9 cellular contexts compared by ENCODE assay signal in the genomic region with DNA sequence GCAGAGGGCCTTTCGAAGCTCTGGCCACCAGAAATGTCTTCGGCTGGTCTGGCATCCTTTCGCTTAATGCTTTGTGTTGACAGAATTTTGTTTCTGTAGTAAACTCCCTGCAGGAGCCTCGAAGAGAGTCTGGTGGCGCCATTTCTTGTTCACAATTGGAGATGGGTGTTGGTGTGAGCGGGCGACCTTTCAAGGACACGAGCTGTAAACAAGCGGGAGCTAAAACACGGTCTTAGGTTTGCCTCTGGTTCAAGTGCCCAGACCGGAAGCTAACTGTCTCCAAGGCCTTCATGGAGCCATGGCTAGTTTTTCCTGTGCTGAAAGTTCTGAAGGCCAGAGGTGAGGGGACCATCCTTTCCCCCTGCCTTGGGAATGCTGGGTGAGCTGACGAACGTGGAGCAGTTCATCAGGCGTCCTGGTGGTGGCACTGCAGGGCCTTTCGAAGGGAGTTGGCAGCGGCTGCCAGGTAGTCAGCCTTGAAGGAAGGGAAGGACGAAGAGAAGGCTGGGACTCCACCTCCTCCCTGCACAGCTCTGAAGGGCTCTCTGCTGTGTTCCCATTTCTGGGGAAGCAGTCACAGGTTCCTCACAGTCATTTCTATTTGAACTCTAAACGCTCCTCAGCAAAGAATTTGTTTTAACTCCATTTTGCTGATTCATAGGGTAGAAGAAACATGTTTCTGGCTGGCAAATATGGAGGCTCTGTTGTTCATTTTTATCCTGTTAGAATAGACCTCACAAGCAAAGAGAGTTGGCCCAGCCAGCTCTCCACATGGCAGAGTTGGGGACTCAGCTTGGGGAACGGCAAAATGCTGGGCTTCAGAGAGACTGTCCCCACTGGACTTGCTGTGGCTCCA. TPM values are rescaled to one million over a fixed set of nuclear protein-coding genes. Genes with fewer than 3 reads are reported as not detected.
DNase-seq lines count a peak whose midpoint lies in the region; ATAC-seq, FAIRE-seq and TF ChIP-seq lines count a peak whose summit lies in the region.
"Had no signal": no experiment of that assay in that cellular context is flagged by ENCODE, and none has a peak within 500 bp of the region (broad histone marks: within the 10 kb centered on the region; RNA-seq: fewer than 3 reads in every experiment).

No MANE protein-coding gene starts in this region.

- H3K9me3 Mint-ChIP-seq in CD8-positive, alpha-beta T cell, result no peaks in the 10 kb centered on the region
- H3K9me3 Mint-ChIP-seq: T-helper 1 cell treated with Interleukin-12 subunit alpha and Interleukin-12 subunit beta and Interleukin-4 antibody, amounts not matched to agents 30 μg/mL and 1 μg/mL, for 36 hours had no signal

- no peaks in the 10 kb centered on the region for H3K9me3 ChIP-seq in CD8-positive, alpha-beta T cell (ENCODE audit: low read length)
- H3K9me3 ChIP-seq in gastroesophageal sphincter (no peaks in the 10 kb centered on the region), pancreas (no peaks in the 10 kb centered on the region), transverse colon (no peaks in the 10 kb centered on the region)

- POLR2A ChIA-PET in CD8-positive, alpha-beta T cell (lab: Charles Lee), result interaction anchor here (0.8 to 1.3 kb wide), 2 partner anchors 13 to 405 kb away, joined by 3 read pairs; no protein-coding TSS in a partner anchor
- POLR2A ChIA-PET in RWPE1 (lab: Yijun Ruan, JAX; ENCODE audit: low non-redundant PET), result no interaction called here

- H3K79me2 ChIP-seq in KMS-11 (ENCODE audit: insufficient read depth, low read depth), result no peaks in the 10 kb centered on the region

- intact Hi-C loops in CD8-positive, alpha-beta T cell (cut with DNase I, micrococcal nuclease), result loop anchor here (1.0 to 5.0 kb wide), 4 partner anchors 186 to 649 kb away; no protein-coding TSS in a partner anchor
- intact Hi-C loops in pancreas (cut with DNase I) (loop anchor here in 2 of 3 donors (5.0 kb wide), 2 partner anchors 646 to 651 kb away; no protein-coding TSS in a partner anchor), transverse colon (cut with DNase I; ENCODE audit: low total_unique reads) (loop anchor here (10.0 kb wide), 1 partner anchor 654 kb away; no protein-coding TSS in a partner anchor)

- TF ChIP-seq CTCF in CD8-positive, alpha-beta T cell (IDR thresholded peaks at IDR 0.05), result peak; percentile 75
- TF ChIP-seq CTCF in KMS-11 (conservative IDR thresholded peaks at IDR 0.05; ENCODE audit: low read depth, low read length), result peak; percentile 92
- TF ChIP-seq CTCF in RWPE1 (conservative IDR thresholded peaks at IDR 0.05; ENCODE audit: low read depth), result peak; percentile 71
- peak; percentile 78 to 96 (median 96) for TF ChIP-seq CTCF in gastroesophageal sphincter (IDR thresholded peaks at IDR 0.05)
- TF ChIP-seq CTCF in pancreas (IDR thresholded peaks at IDR 0.05), result peak; percentile 77 to 88 (median 82)
- peak; percentile 88 to 94 (median 91) for TF ChIP-seq CTCF in transverse colon (IDR thresholded peaks at IDR 0.05)

- TF ChIP-seq POLR2A in gastroesophageal sphincter (IDR thresholded peaks at IDR 0.05) (no peak), transverse colon (IDR thresholded peaks at IDR 0.05) (no peak)

- in situ Hi-C loops in transverse colon (cut with MboI; ENCODE audit: low pct_ligation_motif_present in 1 of 4, low pct_unique_long_range_greater_than_20kb in 1 of 4, low sequenced_read_pairs in 3 of 4), result loop anchor here in 3 of 4 donors (5.0 to 10.0 kb wide), 2 partner anchors 651 to 654 kb away; no protein-coding TSS in a partner anchor

- FAIRE-seq in pancreas (lab: Jason Lieb, UNC), result no peak

- CTCF ChIA-PET in CD8-positive, alpha-beta T cell (lab: Charles Lee), result interaction anchor here (0.6 to 3.8 kb wide), 27 partner anchors 10 to 653 kb away, joined by 3 to 51 read pairs (median 4); no protein-coding TSS in a partner anchor
- CTCF ChIA-PET in RWPE1 (lab: Yijun Ruan, JAX), result interaction anchor here (0.6 to 1.0 kb wide), 10 partner anchors 15 to 650 kb away, joined by 3 to 5 read pairs (median 3); no protein-coding TSS in a partner anchor

- TF ChIP-seq EP300 in gastroesophageal sphincter (IDR thresholded peaks at IDR 0.05) (no peak), transverse colon (IDR thresholded peaks at IDR 0.05; ENCODE audit: low read depth) (no peak)

- H3K27me3 ChIP-seq in CD8-positive, alpha-beta T cell (ENCODE audit: insufficient read depth, low read length), result no peaks in the 10 kb centered on the region
- no peaks in the 10 kb centered on the region for H3K27me3 ChIP-seq in KMS-11 (ENCODE audit: insufficient read depth, low read depth)
- no peaks in the 10 kb centered on the region for H3K27me3 ChIP-seq in gastroesophageal sphincter
- H3K27me3 ChIP-seq in pancreas, result no peaks in the 10 kb centered on the region
- no peaks in the 10 kb centered on the region for H3K27me3 ChIP-seq in transverse colon

- H4K20me1 ChIP-seq in KMS-11 (ENCODE audit: insufficient read depth), result no peaks in the 10 kb centered on the region

- H3K4me1 Mint-ChIP-seq in CD8-positive, alpha-beta T cell (ENCODE audit: low read depth), result peaks cover 4% of the 10 kb centered on the region

- DNase-seq in CD8-positive, alpha-beta T cell, result peak; percentile 53 to 82 (median 70)
- DNase-seq in RWPE1 (ENCODE audit: low spot score) (peak; percentile 64), activated gamma-delta T cell (lab: John Stamatoyannopoulos, UW) (peak; percentile 13), pancreas (peak; percentile 73 to 92 (median 86)), transverse colon (peak; percentile 85)

- no peak overlapping the region for H3K27ac ChIP-seq in CD8-positive, alpha-beta T cell (ENCODE audit: low read depth, low read length)
- H3K27ac ChIP-seq in KMS-11, result no peak overlapping the region
- H3K27ac ChIP-seq in RWPE1, result no peak overlapping the region
- H3K27ac ChIP-seq in gastroesophageal sphincter, result peak overlapping the region in 2 of 4 donors; percentile 5 to 43
- no peak overlapping the region for H3K27ac ChIP-seq in pancreas
- H3K27ac ChIP-seq in transverse colon, result no peak overlapping the region

- no peak overlapping the region for H3K4me3 Mint-ChIP-seq in CD8-positive, alpha-beta T cell
- H3K4me3 Mint-ChIP-seq: T-helper 1 cell treated with Interleukin-12 subunit alpha and Interleukin-12 subunit beta and Interleukin-4 antibody, amounts not matched to agents 30 μg/mL and 1 μg/mL, for 36 hours had no signal

- H3K27ac Mint-ChIP-seq in CD8-positive, alpha-beta T cell, result no peak overlapping the region
- H3K27ac Mint-ChIP-seq: T-helper 1 cell treated with Interleukin-12 subunit alpha and Interleukin-12 subunit beta and Interleukin-4 antibody, amounts not matched to agents 30 μg/mL and 1 μg/mL, for 36 hours had no signal

- no peak overlapping the region for H3K4me2 ChIP-seq in KMS-11

- H3K27me3 Mint-ChIP-seq in CD8-positive, alpha-beta T cell (ENCODE audit: low read depth), result no peaks in the 10 kb centered on the region

- H3K4me1 ChIP-seq in CD8-positive, alpha-beta T cell (ENCODE audit: insufficient read depth, low read length), result peaks cover 13% of the 10 kb centered on the region
- peaks cover 45% of the 10 kb centered on the region for H3K4me1 ChIP-seq in KMS-11 (ENCODE audit: low read depth, poor library complexity, severe bottlenecking)
- peaks cover 0 to 31% (median 0%) of the 10 kb centered on the region in 3 donors for H3K4me1 ChIP-seq in gastroesophageal sphincter
- H3K4me1 ChIP-seq in pancreas, result no peaks in the 10 kb centered on the region
- peaks cover 0 to 17% (median 2%) of the 10 kb centered on the region in 4 donors for H3K4me1 ChIP-seq in transverse colon

- no peak overlapping the region for H3K9ac ChIP-seq in KMS-11

- no peak overlapping the region for H3K4me3 ChIP-seq in CD8-positive, alpha-beta T cell (ENCODE audit: low read depth, low read length)
- H3K4me3 ChIP-seq in KMS-11 (IDR thresholded peaks at IDR 0.05; ENCODE audit: insufficient read depth, low read depth, low read length) (no peak overlapping the region), gastroesophageal sphincter (no peak overlapping the region), pancreas (no peak overlapping the region), transverse colon (no peak overlapping the region)

- peak; percentile 83 for ATAC-seq in CD8-positive, alpha-beta T cell
- ATAC-seq in GM21381 (IDR thresholded peaks at IDR 0.05; ENCODE audit: unreplicated experiment) (peak; percentile 75), gastroesophageal sphincter (peak; percentile 90), pancreas (peak; percentile 97 to 100 (median 99))

- 33 to 78% methylated on average over 3 of the region's 19 CpGs for WGBS in gastroesophageal sphincter (ENCODE audit: low coverage in 1 of 2), 2 donors
- WGBS in pancreas, 2 donors, result 43 to 47% methylated on average over 19 of the region's 19 CpGs
- WGBS in transverse colon (ENCODE audit: low coverage in 1 of 2), 2 donors, result 54% methylated on average over 7 to 19 of the region's 19 CpGs

- H3K36me3 Mint-ChIP-seq in CD8-positive, alpha-beta T cell, result peaks cover 42% of the 10 kb centered on the region

- H2AFZ ChIP-seq in KMS-11 (ENCODE audit: low read depth), result no peak overlapping the region

- H3K36me3 ChIP-seq in CD8-positive, alpha-beta T cell (ENCODE audit: insufficient read depth, low read length), result peaks cover 5% of the 10 kb centered on the region
- H3K36me3 ChIP-seq in KMS-11 (ENCODE audit: insufficient read depth) (peaks cover 9% of the 10 kb centered on the region; the same call in 1 of the 2 replicates), gastroesophageal sphincter (peaks cover 0 to 28% of the 10 kb centered on the region in 2 donors), pancreas (peaks cover 0 to 6% (median 3%) of the 10 kb centered on the region in 3 donors), transverse colon (no peaks in the 10 kb centered on the region)

RNA-seq across cellular contexts. Expression of a gene that starts 35.2 kb away (rescaled TPM):
- total RNA-seq in CD8-positive, alpha-beta T cell, result 1 to 10 TPM; 8.5 to 8.6 TPM
- total RNA-seq in gastroesophageal sphincter, result 10 to 100 TPM in 2 of 4 donors, 1 to 10 TPM in 2; 6.0 to 12.1 (median 9.2) TPM
- 1 to 10 TPM; 2.0 to 4.7 (median 3.9) TPM for total RNA-seq in pancreas
- 1 to 10 TPM; 2.0 to 2.3 TPM for polyA plus RNA-seq in pancreas
- total RNA-seq in transverse colon, result 1 to 10 TPM; 2.6 to 6.5 (median 3.2) TPM

RNA-seq across cellular contexts. Expression of a gene that starts 35.3 kb away (rescaled TPM):
- total RNA-seq in CD8-positive, alpha-beta T cell, result 10 to 100 TPM; 25.4 to 28.0 TPM
- 10 to 100 TPM; 20.5 to 30.4 (median 24.6) TPM for total RNA-seq in gastroesophageal sphincter
- total RNA-seq in pancreas, result 1 to 10 TPM; 4.4 to 9.5 (median 7.1) TPM
- 1 to 10 TPM; 5.1 to 8.5 TPM for polyA plus RNA-seq in pancreas
- total RNA-seq in transverse colon, result 10 to 100 TPM; 10.7 to 22.1 (median 15.4) TPM

Comparison
In these comparisons a context has a peak if more than half of its experiments do, and no peak if none do; other contexts are left out.
1. DNase-seq: peak in every context shown above with its lines; median percentile 86 in pancreas; 85 in transverse colon; 70 in CD8-positive, alpha-beta T cell; 64 in RWPE1; 13 in activated gamma-delta T cell.